ENCODE assay signal across 8 cellular contexts in the genomic region with DNA sequence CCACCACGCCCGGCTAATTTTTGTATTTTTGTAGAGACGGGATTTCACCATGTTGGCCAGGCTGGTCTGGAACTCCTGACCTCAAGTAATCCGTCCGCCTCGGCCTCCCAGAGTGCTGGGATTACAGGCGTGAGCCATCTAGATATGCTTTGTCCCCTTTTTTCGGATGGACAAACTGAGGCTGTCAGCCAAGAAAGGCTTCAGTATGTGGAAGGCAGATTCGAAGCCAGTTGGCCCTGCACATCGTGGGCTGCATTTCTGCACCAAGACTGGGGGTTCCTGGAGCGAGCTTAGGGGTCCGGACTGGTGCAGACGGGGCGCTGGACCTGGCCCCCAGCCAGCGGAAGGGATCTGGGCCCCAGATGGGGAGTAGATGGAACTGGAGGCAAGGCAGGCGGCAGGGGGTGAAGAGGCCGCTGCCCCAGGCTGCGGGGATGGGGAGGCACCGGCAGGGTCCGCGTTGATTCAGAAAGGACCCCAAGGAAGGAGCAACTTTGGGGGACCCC. TPM values are rescaled to one million over a fixed set of nuclear protein-coding genes. Genes with fewer than 3 reads are reported as not detected.
DNase-seq lines count a peak whose midpoint lies in the region; ATAC-seq and TF ChIP-seq lines count a peak whose summit lies in the region.

No MANE protein-coding gene starts in this region.

- H3K9me3 ChIP-seq in left lung (no peaks in the 10 kb centered on the region), transverse colon (no peaks in the 10 kb centered on the region)

- in situ Hi-C loops in transverse colon (cut with MboI; ENCODE audit: low pct_ligation_motif_present in 1 of 4, low pct_unique_long_range_greater_than_20kb in 1 of 4, low sequenced_read_pairs in 3 of 4) (no loop called here), G401 (cut with HindIII; ENCODE audit: low sequenced_read_pairs) (no loop called here)

- H3K9me3 Mint-ChIP-seq in activated naive CD4-positive, alpha-beta T cell treated with anti-CD3 and anti-CD28 coated beads, Interleukin-2, amount 10 ng/mL, durations not matched to agents 7 days and 5 days = no peaks in the 10 kb centered on the region
- peaks cover 7% of the 10 kb centered on the region for H3K9me3 Mint-ChIP-seq in activated T-helper 2 cell treated with anti-CD3 and anti-CD28 coated beads, Interferon-gamma antibody, Interleukin-2, Interleukin-4, amounts not matched to agents 10 μg/mL and 5 μg/mL and 100 μg/mL, durations not matched to agents 14 hours and 24 hours and 36 hours

- CTCF ChIA-PET in activated naive CD4-positive, alpha-beta T cell treated with anti-CD3 and anti-CD28 coated beads, Interleukin-2, amount 10 ng/mL, durations not matched to agents 7 days and 5 days (lab: Charles Lee) = interaction anchor here (1.3 to 6.6 kb wide), 3 partner anchors 7 to 11 kb away, joined by 4 to 73 read pairs (median 13); a partner anchor contains a TSS

- intact Hi-C loops in activated T-helper 2 cell treated with anti-CD3 and anti-CD28 coated beads, Interferon-gamma antibody, Interleukin-2, Interleukin-4, amounts not matched to agents 10 μg/mL and 5 μg/mL and 100 μg/mL, durations not matched to agents 14 hours and 24 hours and 36 hours (cut with micrococcal nuclease) = loop anchor here (10.0 kb wide), 1 partner anchor 196 kb away; a partner anchor contains a TSS
- intact Hi-C loops in left lung (cut with DNase I) (no loop called here), transverse colon (cut with DNase I; ENCODE audit: low total_unique reads) (no loop called here)

- H3K36me3 Mint-ChIP-seq in activated naive CD4-positive, alpha-beta T cell treated with anti-CD3 and anti-CD28 coated beads, Interleukin-2, amount 10 ng/mL, durations not matched to agents 7 days and 5 days = peaks cover 13% of the 10 kb centered on the region
- H3K36me3 Mint-ChIP-seq in activated T-helper 2 cell treated with anti-CD3 and anti-CD28 coated beads, Interferon-gamma antibody, Interleukin-2, Interleukin-4, amounts not matched to agents 10 μg/mL and 5 μg/mL and 100 μg/mL, durations not matched to agents 14 hours and 24 hours and 36 hours (ENCODE audit: low read depth) = peaks cover 41% of the 10 kb centered on the region

- no peak for ATAC-seq in left lung

- H3K4me3 ChIP-seq in left lung = peak overlapping the region; percentile 53 to 74
- H3K4me3 ChIP-seq in transverse colon = peak overlapping the region; percentile 40 to 79 (median 54)

- no peak for TF ChIP-seq POLR2A in transverse colon (IDR thresholded peaks at IDR 0.05)

- H3K27me3 Mint-ChIP-seq in activated naive CD4-positive, alpha-beta T cell treated with anti-CD3 and anti-CD28 coated beads, Interleukin-2, amount 10 ng/mL, durations not matched to agents 7 days and 5 days = no peaks in the 10 kb centered on the region
- no peaks in the 10 kb centered on the region for H3K27me3 Mint-ChIP-seq in activated T-helper 2 cell treated with anti-CD3 and anti-CD28 coated beads, Interferon-gamma antibody, Interleukin-2, Interleukin-4, amounts not matched to agents 10 μg/mL and 5 μg/mL and 100 μg/mL, durations not matched to agents 14 hours and 24 hours and 36 hours (ENCODE audit: low read depth)

- H3K27ac ChIP-seq in left lung (peak overlapping the region; percentile 98 to 100), transverse colon (peak overlapping the region; percentile 95 to 99 (median 96))

- H3K4me1 ChIP-seq in left lung = peaks cover 10 to 33% of the 10 kb centered on the region in 2 donors
- H3K4me1 ChIP-seq in transverse colon = peaks cover 10 to 39% (median 30%) of the 10 kb centered on the region in 4 donors

- H3K4me3 Mint-ChIP-seq in activated naive CD4-positive, alpha-beta T cell treated with anti-CD3 and anti-CD28 coated beads, Interleukin-2, amount 10 ng/mL, durations not matched to agents 7 days and 5 days = peak overlapping the region; percentile 89
- H3K4me3 Mint-ChIP-seq in activated T-helper 2 cell treated with anti-CD3 and anti-CD28 coated beads, Interferon-gamma antibody, Interleukin-2, Interleukin-4, amounts not matched to agents 10 μg/mL and 5 μg/mL and 100 μg/mL, durations not matched to agents 14 hours and 24 hours and 36 hours (ENCODE audit: low read depth) = peak overlapping the region; percentile 96

- H3K36me3 ChIP-seq in left lung (no peaks in the 10 kb centered on the region), transverse colon (no peaks in the 10 kb centered on the region)

- TF ChIP-seq CTCF in left lung (IDR thresholded peaks at IDR 0.05) (no peak), transverse colon (IDR thresholded peaks at IDR 0.05) (peak in 1 of 5 experiments; percentile 11)

- TF ChIP-seq EP300 in transverse colon (IDR thresholded peaks at IDR 0.05; ENCODE audit: low read depth) = no peak

- H3K27me3 ChIP-seq in left lung = no peaks in the 10 kb centered on the region
- H3K27me3 ChIP-seq in transverse colon = no peaks in the 10 kb centered on the region

- peaks cover 81% of the 10 kb centered on the region for H3K4me1 Mint-ChIP-seq in activated naive CD4-positive, alpha-beta T cell treated with anti-CD3 and anti-CD28 coated beads, Interleukin-2, amount 10 ng/mL, durations not matched to agents 7 days and 5 days
- H3K4me1 Mint-ChIP-seq in activated T-helper 2 cell treated with anti-CD3 and anti-CD28 coated beads, Interferon-gamma antibody, Interleukin-2, Interleukin-4, amounts not matched to agents 10 μg/mL and 5 μg/mL and 100 μg/mL, durations not matched to agents 14 hours and 24 hours and 36 hours (ENCODE audit: low read depth) = peaks cover 56% of the 10 kb centered on the region

- peak; percentile 50 for DNase-seq in activated naive CD4-positive, alpha-beta T cell treated with anti-CD3 and anti-CD28 coated beads, Interleukin-2, amount 10 ng/mL, durations not matched to agents 7 days and 5 days
- no peak for DNase-seq in activated naive CD4-positive, alpha-beta T cell (lab: John Stamatoyannopoulos, UW)
- peak; percentile 28 for DNase-seq in activated T-helper 2 cell treated with anti-CD3 and anti-CD28 coated beads, Interferon-gamma antibody, Interleukin-2, Interleukin-4, amounts not matched to agents 10 μg/mL and 5 μg/mL and 100 μg/mL, durations not matched to agents 14 hours and 24 hours and 36 hours (ENCODE audit: low spot score)
- DNase-seq in left lung (no peak), transverse colon (no peak), NCI-H748 (lab: John Stamatoyannopoulos, UW; ENCODE audit: unreplicated experiment) (no peak), NCI-H69 (lab: John Stamatoyannopoulos, UW) (no peak), G401 (ENCODE audit: low spot score) (no peak)

- peak overlapping the region; percentile 96 for H3K27ac Mint-ChIP-seq in activated naive CD4-positive, alpha-beta T cell treated with anti-CD3 and anti-CD28 coated beads, Interleukin-2, amount 10 ng/mL, durations not matched to agents 7 days and 5 days
- peak overlapping the region; percentile 99 for H3K27ac Mint-ChIP-seq in activated T-helper 2 cell treated with anti-CD3 and anti-CD28 coated beads, Interferon-gamma antibody, Interleukin-2, Interleukin-4, amounts not matched to agents 10 μg/mL and 5 μg/mL and 100 μg/mL, durations not matched to agents 14 hours and 24 hours and 36 hours

- 25 to 44% methylated on average over 2 to 20 of the region's 21 CpGs for WGBS in transverse colon (ENCODE audit: low coverage in 1 of 2), 2 donors

RNA-seq across cellular contexts. Expression of a gene that starts 9.7 kb away (rescaled TPM):
- 462 and 464 TPM in 2 replicates for total RNA-seq in activated T-helper 2 cell treated with anti-CD3 and anti-CD28 coated beads, Interferon-gamma antibody, Interleukin-2, Interleukin-4, amounts not matched to agents 10 μg/mL and 5 μg/mL and 100 μg/mL, durations not matched to agents 14 hours and 24 hours and 36 hours
- total RNA-seq in left lung (100 to 1,000 TPM; 179 to 232 TPM), transverse colon (1,000 to 10,000 TPM in 3 of 4 donors, 100 to 1,000 TPM in 1; 714 to 2,423 (median 1,288) TPM)
- total RNA-seq in G401 (2014; rRNA removed; shearing (Covaris generic)) = 263 and 286 TPM in 2 replicates

RNA-seq across cellular contexts. Expression of a gene that starts 16.8 kb away (rescaled TPM):
- 2.9 and 3.3 TPM in 2 replicates for total RNA-seq in activated T-helper 2 cell treated with anti-CD3 and anti-CD28 coated beads, Interferon-gamma antibody, Interleukin-2, Interleukin-4, amounts not matched to agents 10 μg/mL and 5 μg/mL and 100 μg/mL, durations not matched to agents 14 hours and 24 hours and 36 hours
- 1 to 10 TPM; 3.0 to 5.8 TPM for total RNA-seq in left lung
- total RNA-seq in transverse colon = 10 to 100 TPM in 3 of 4 donors, 1 to 10 TPM in 1; 4.8 to 49.7 (median 17.5) TPM
- total RNA-seq in G401 (2014; rRNA removed; shearing (Covaris generic)) = 0.37 and 0.47 TPM in 2 replicates

RNA-seq across cellular contexts. Expression of a gene that starts 31.8 kb away (rescaled TPM):
- total RNA-seq in activated T-helper 2 cell treated with anti-CD3 and anti-CD28 coated beads, Interferon-gamma antibody, Interleukin-2, Interleukin-4, amounts not matched to agents 10 μg/mL and 5 μg/mL and 100 μg/mL, durations not matched to agents 14 hours and 24 hours and 36 hours = 198 and 208 TPM in 2 replicates
- 100 to 1,000 TPM in 1 of 2 donors, 10 to 100 TPM in 1; 87.8 to 121 TPM for total RNA-seq in left lung
- total RNA-seq in transverse colon = 100 to 1,000 TPM in 3 of 4 donors, 10 to 100 TPM in 1; 94.3 to 218 (median 175) TPM
- total RNA-seq in G401 (2014; rRNA removed; shearing (Covaris generic)) = 539 and 749 TPM in 2 replicates

RNA-seq across cellular contexts. Expression of a gene that starts 49.3 kb away (rescaled TPM):
- 24.9 and 29.4 TPM in 2 replicates for total RNA-seq in activated T-helper 2 cell treated with anti-CD3 and anti-CD28 coated beads, Interferon-gamma antibody, Interleukin-2, Interleukin-4, amounts not matched to agents 10 μg/mL and 5 μg/mL and 100 μg/mL, durations not matched to agents 14 hours and 24 hours and 36 hours
- 10 to 100 TPM; 36.7 to 39.5 TPM for total RNA-seq in left lung
- 100 to 1,000 TPM in 1 of 4 donors, 10 to 100 TPM in 3; 59.7 to 110 (median 73.0) TPM for total RNA-seq in transverse colon
- 6.5 and 14.1 TPM in 2 replicates for total RNA-seq in G401 (2014; rRNA removed; shearing (Covaris generic))

Comparison
In these comparisons a context has a peak if more than half of its experiments do, and no peak if none do; other contexts are left out.
1. DNase-seq: peak in activated naive CD4-positive, alpha-beta T cell treated with anti-CD3 and anti-CD28 coated beads, Interleukin-2, amount 10 ng/mL, durations not matched to agents 7 days and 5 days (single experiment) and activated T-helper 2 cell treated with anti-CD3 and anti-CD28 coated beads, Interferon-gamma antibody, Interleukin-2, Interleukin-4, amounts not matched to agents 10 μg/mL and 5 μg/mL and 100 μg/mL, durations not matched to agents 14 hours and 24 hours and 36 hours (single experiment); none in activated naive CD4-positive, alpha-beta T cell (0 of 4), left lung (0 of 2), transverse colon (single experiment), NCI-H748 (single experiment), NCI-H69 (single experiment) and G401 (single experiment).